ENCODE assay signal across 30 cellular contexts in the genomic region with DNA sequence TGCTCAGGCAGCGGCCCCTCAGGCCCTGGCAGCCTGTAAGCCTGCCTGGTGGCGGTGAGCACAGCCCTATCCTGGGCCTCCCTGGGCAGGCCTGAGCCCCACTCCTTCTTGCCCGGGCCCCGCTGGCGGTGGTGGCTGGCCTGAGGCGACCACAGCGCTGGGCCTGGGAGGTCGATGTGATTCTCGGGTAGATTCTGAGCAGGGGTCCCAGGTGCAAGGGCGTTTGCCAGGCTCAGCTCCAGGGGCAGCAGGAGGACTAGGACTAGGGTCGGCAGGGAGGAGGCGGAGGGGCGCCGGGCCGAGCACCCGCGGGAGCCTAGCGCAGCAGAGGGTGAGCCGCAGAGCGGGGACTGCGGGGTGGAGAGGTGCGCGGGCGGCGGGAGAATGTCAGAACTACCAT. TPM values are rescaled to one million over a fixed set of nuclear protein-coding genes. Genes with fewer than 3 reads are reported as not detected.
DNase-seq lines count a peak whose midpoint lies in the region; FAIRE-seq and TF ChIP-seq lines count a peak whose summit lies in the region.
"Had no signal": no experiment of that assay in that cellular context is flagged by ENCODE, and none has a peak within 500 bp of the region (broad histone marks: within the 10 kb centered on the region; RNA-seq: fewer than 3 reads in every experiment).

No MANE protein-coding gene starts in this region.

- no peak overlapping the region for H3K27ac ChIP-seq in kidney (ENCODE audit: low read depth in 2 of 2, low read length in 2 of 2)
- H3K27ac ChIP-seq: BLaER1 had no signal

- H3K27me3 ChIP-seq in H7 (ENCODE audit: control insufficient read depth, insufficient read depth, low read length) = no peaks in the 10 kb centered on the region
- H3K27me3 ChIP-seq: BE2C, BLaER1 had no signal

- peak; percentile 41 for DNase-seq in H7
- DNase-seq in kidney = peak; percentile 49
- no peak for DNase-seq in COLO829 (ENCODE audit: low spot score)
- DNase-seq in NCI-H69 (lab: John Stamatoyannopoulos, UW) = no peak
- DNase-seq in D341Med (ENCODE audit: low spot score) = no peak
- DNase-seq: 8988T; ACHN; BE2C; C1 segment of cervical spinal cord; Caco-2; Calu3; CD4-positive, alpha-beta memory T cell; CD4-positive, CD25-positive, alpha-beta regulatory T cell; CD8-positive, alpha-beta memory T cell; DMS 273 treated with DMSO at 0.1 percent for 48 hours; DMS153; DMS53; DMS79; DND-41; EL; GDM1 had no signal

- intact Hi-C loops in kidney (cut with DNase I) = no loop called here

- no peaks in the 10 kb centered on the region for H3K9me3 ChIP-seq in kidney (ENCODE audit: control insufficient read depth in 1 of 2, low read length in 2 of 2)
- H3K9me3 ChIP-seq: BE2C, Caco-2 had no signal

- H3K36me3 ChIP-seq in H7 (replicated peaks; ENCODE audit: control insufficient read depth, insufficient read depth, low read length) (no peaks in the 10 kb centered on the region), kidney (ENCODE audit: control insufficient read depth in 1 of 2, insufficient read depth in 2 of 2, low read length in 2 of 2) (no peaks in the 10 kb centered on the region)
- H3K36me3 ChIP-seq: BE2C, BLaER1 had no signal

- no peaks in the 10 kb centered on the region for H3K4me1 ChIP-seq in kidney (ENCODE audit: control insufficient read depth in 1 of 2, insufficient read depth in 1 of 2, low read depth in 1 of 2, low read length in 2 of 2)
- H3K4me1 ChIP-seq: BE2C, BLaER1, Caco-2 had no signal

- no peak overlapping the region for H3K9ac ChIP-seq in kidney (ENCODE audit: low read length in 2 of 2)
- H3K9ac ChIP-seq: BLaER1 had no signal

- H3K4me3 ChIP-seq in H7 (ENCODE audit: insufficient read depth, low read depth, low read length) = no peak overlapping the region
- no peak overlapping the region for H3K4me3 ChIP-seq in kidney (ENCODE audit: low read length in 2 of 2)
- H3K4me3 ChIP-seq: BLaER1, GM12878 had no signal

- no peak for FAIRE-seq in kidney (lab: Jason Lieb, UNC)
- FAIRE-seq: A204.1, GM12878, GM19239 had no signal

- no peak for TF ChIP-seq CTCF in kidney (IDR thresholded peaks at IDR 0.05; ENCODE audit: borderline replicate concordance, extremely low read depth, insufficient read depth)

RNA-seq across cellular contexts. Expression of gene FAM9A, which starts 17.0 kb away (rescaled TPM):
- total RNA-seq in H7 (2014; rRNA removed; shearing (Covaris generic)) = not detected in 2 replicates
- total RNA-seq in kidney = not detected
- not detected for polyA plus RNA-seq in kidney (ENCODE audit: insufficient read depth, low read depth, low replicate concordance)
- total RNA-seq: A673; Caco-2; Calu3; CD4-positive, alpha-beta memory T cell; CD4-positive, CD25-positive, alpha-beta regulatory T cell; CD8-positive, alpha-beta memory T cell; Daoy; G401; GM12878 had no signal
- polyA plus RNA-seq: AG04450; CD14-positive monocyte; CD4-positive, alpha-beta memory T cell; CD4-positive, CD25-positive, alpha-beta regulatory T cell; CD8-positive, alpha-beta memory T cell; GM12878 had no signal

RNA-seq across cellular contexts. Expression of gene ANOS1, which starts 52.2 kb away (rescaled TPM):
- total RNA-seq in H7 (2014; rRNA removed; shearing (Covaris generic)) = 69.3 and 70.8 TPM in 2 replicates
- total RNA-seq in kidney = 2.3 TPM
- 0.69 TPM for polyA plus RNA-seq in kidney (ENCODE audit: insufficient read depth, low read depth, low replicate concordance)
- total RNA-seq: CD4-positive, CD25-positive, alpha-beta regulatory T cell; CD8-positive, alpha-beta memory T cell; Daoy; G401 had no signal
- polyA plus RNA-seq: CD4-positive, alpha-beta memory T cell; CD4-positive, CD25-positive, alpha-beta regulatory T cell; CD8-positive, alpha-beta memory T cell had no signal

Comparison
In these comparisons a context has a peak if more than half of its experiments do, and no peak if none do; other contexts are left out.
1. DNase-seq: peak in H7 (single experiment) and kidney (single experiment); none in COLO829 (single experiment), NCI-H69 (single experiment) and D341Med (single experiment).
2. RNA of gene ANOS1, which starts 52.2 kb away (total RNA-seq): 69.3 to 70.8 TPM in H7; 2.3 TPM in kidney (single experiment); every median in the first group is over 10 times any median in the second.